10 cellular contexts compared by ENCODE assay signal in genomic region chr2:23563673-23564617, GRCh38.
DNase-seq lines count a peak whose midpoint lies in the region; ATAC-seq and TF ChIP-seq lines count a peak whose summit lies in the region.
"Had no signal": no experiment of that assay in that cellular context is flagged by ENCODE, and none has a peak within 500 bp of the region (broad histone marks: within the 10 kb centered on the region; RNA-seq: fewer than 3 reads in every experiment).

No MANE protein-coding gene starts in this region.

- no peak for TF ChIP-seq POLR2A in Peyer's patch (IDR thresholded peaks at IDR 0.05)

- no peaks in the 10 kb centered on the region for H3K9me3 ChIP-seq in Peyer's patch

- TF ChIP-seq CTCF in Peyer's patch (IDR thresholded peaks at IDR 0.05), result no peak
- TF ChIP-seq CTCF in fibroblast of pulmonary artery (IDR thresholded peaks at IDR 0.05; ENCODE audit: low read length, missing control alignments), result no peak
- no peak for TF ChIP-seq CTCF in nephron (IDR thresholded peaks at IDR 0.05; ENCODE audit: unreplicated experiment in 3 of 3)

- peak overlapping the region in 2 of 3 experiments; percentile 23 to 61 for H3K4me3 Mint-ChIP-seq in nephron
- H3K4me3 Mint-ChIP-seq: B cell had no signal

- H3K4me1 Mint-ChIP-seq in nephron, result peaks cover 43% of the 10 kb centered on the region
- H3K4me1 Mint-ChIP-seq: B cell had no signal

- H3K9me3 Mint-ChIP-seq in nephron, result no peaks in the 10 kb centered on the region

- no peaks in the 10 kb centered on the region for H3K36me3 Mint-ChIP-seq in nephron (ENCODE audit: low read depth)

- peaks cover 24% of the 10 kb centered on the region for H3K27me3 Mint-ChIP-seq in nephron (ENCODE audit: low read depth)
- H3K27me3 Mint-ChIP-seq: B cell had no signal

- peak; percentile 87 for DNase-seq in AG08395 (ENCODE audit: low spot score)
- DNase-seq in Peyer's patch, result no peak
- peak; percentile 20 for DNase-seq in fibroblast of pulmonary artery (ENCODE audit: low read depth)
- no peak for DNase-seq in hepatic stellate cell (ENCODE audit: low spot score)

- H3K27ac ChIP-seq in Peyer's patch, result peak overlapping the region; percentile 32 to 80 (median 49)

- H3K27me3 ChIP-seq in Peyer's patch, result no peaks in the 10 kb centered on the region

- H3K27ac Mint-ChIP-seq in nephron, result peak overlapping the region; percentile 86 to 90 (median 88)
- H3K27ac Mint-ChIP-seq: B cell had no signal

- H3K4me3 ChIP-seq in Peyer's patch (no peak overlapping the region), fibroblast of pulmonary artery (replicated peaks; ENCODE audit: low read depth, low read length) (no peak overlapping the region)
- H3K4me3 ChIP-seq: skin epidermis had no signal

- H3K36me3 ChIP-seq in Peyer's patch, result no peaks in the 10 kb centered on the region

- H3K4me1 ChIP-seq in Peyer's patch, result peaks cover 0 to 29% (median 0%) of the 10 kb centered on the region in 4 donors

- ATAC-seq in GM18870 (IDR thresholded peaks at IDR 0.05; ENCODE audit: unreplicated experiment), result no peak
- no peak for ATAC-seq in GM19035 (IDR thresholded peaks at IDR 0.05; ENCODE audit: unreplicated experiment)
- ATAC-seq in HG03139 (IDR thresholded peaks at IDR 0.05; ENCODE audit: unreplicated experiment), result no peak

Comparison
In these comparisons a context has a peak if more than half of its experiments do, and no peak if none do; other contexts are left out.
1. DNase-seq: peak in AG08395 (single experiment) and fibroblast of pulmonary artery (single experiment); none in Peyer's patch (0 of 3) and hepatic stellate cell (single experiment).